Comparison of ENCODE assay signal across 1 cellular context in the genomic region with DNA sequence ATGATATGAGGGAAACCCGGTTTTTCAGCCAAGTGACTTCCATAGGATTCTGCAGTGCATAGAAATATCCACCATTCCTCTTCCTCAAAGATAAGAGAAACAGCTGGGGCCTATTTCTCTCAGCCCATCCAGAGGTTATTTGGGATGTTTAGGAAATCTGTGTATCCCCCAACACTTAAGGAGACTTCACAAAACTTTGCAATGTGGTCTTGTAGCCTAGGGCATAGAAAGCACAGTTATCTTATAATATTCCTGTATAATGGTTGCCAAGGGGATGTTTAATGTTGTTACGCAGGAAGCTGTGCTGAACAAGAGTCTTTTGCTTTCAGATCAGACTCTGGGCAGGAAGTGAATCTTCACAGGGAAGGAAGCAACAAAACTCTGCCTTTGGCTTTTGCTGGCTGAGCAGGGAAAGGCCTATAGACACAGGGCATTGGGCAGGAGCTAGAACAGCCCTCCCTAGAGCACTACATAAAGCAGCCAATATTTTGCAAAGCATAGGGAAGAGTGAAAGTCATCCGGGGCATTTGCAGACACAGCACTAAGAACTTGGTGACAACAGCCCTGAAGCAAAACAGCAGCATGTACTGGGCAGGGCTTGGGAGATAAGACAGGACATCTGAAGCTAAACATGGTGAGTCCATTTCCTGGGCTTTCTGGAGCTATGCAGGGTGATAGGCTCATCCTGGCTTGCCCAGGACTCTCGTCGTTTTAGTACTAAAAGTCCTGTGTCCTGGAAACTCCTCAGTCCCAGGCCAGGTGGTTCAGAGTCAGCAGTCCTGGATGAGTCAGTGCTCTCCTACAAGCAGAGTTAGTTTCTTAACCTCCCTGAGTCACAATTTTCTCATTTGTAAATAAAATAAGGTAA.
A peak's percentile ranks its signal among the peaks of the same experiment; 100 is the strongest.
TF ChIP-seq lines count a peak whose summit lies in the region.

No MANE protein-coding gene starts in this region.

TF ChIP-seq in IMR-90, 13 proteins besides CTCF, POLR2A, EP300 and RAD21:
- no peak for TF ChIP-seq MXI1 (IDR thresholded peaks at IDR 0.05; ENCODE audit: borderline replicate concordance, low read depth, low read length)
- no peak for TF ChIP-seq MAFK (IDR thresholded peaks at IDR 0.05; ENCODE audit: low read depth, low read length)
- 0 out of 2 replicates have a peak, but pooled peaks have one; percentile 40 for TF ChIP-seq CEBPB (IDR thresholded peaks at IDR 0.05; ENCODE audit: low read depth, low read length)
- no peak for TF ChIP-seq USF2 (IDR thresholded peaks at IDR 0.05; ENCODE audit: low read depth, low read length)
- no peak for TF ChIP-seq RCOR1 (IDR thresholded peaks at IDR 0.05; ENCODE audit: insufficient replicate concordance, low read length)
- TF ChIP-seq NFE2L2 (IDR thresholded peaks at IDR 0.05; ENCODE audit: low read depth, low read length) = no peak
- TF ChIP-seq SMC3 (IDR thresholded peaks at IDR 0.05; ENCODE audit: low read depth, low read length) = no peak
- TF ChIP-seq RFX5 (IDR thresholded peaks at IDR 0.05; ENCODE audit: low read depth, low read length) = no peak
- TF ChIP-seq CHD1 (IDR thresholded peaks at IDR 0.05; ENCODE audit: low read depth, low read length) = no peak
- no peak for TF ChIP-seq ELK1 (IDR thresholded peaks at IDR 0.05; ENCODE audit: borderline replicate concordance, low read depth, low read length)
- peak; percentile 81 for TF ChIP-seq FOS (IDR thresholded peaks at IDR 0.05; ENCODE audit: low read depth, low read length)
